1 cellular context compared by ENCODE assay signal in genomic region chr1:18923721-18924610, GRCh38.
TF ChIP-seq lines count a peak whose summit lies in the region.

No MANE protein-coding gene starts in this region.

TF ChIP-seq in WTC11, 78 proteins besides CTCF, POLR2A, EP300 and RAD21 (continued from another document):
- TF ChIP-seq ZNF281 (CRISPR knock-in tag; IDR thresholded peaks at IDR 0.05) (no peak), NR2C2 (CRISPR knock-in tag; IDR thresholded peaks at IDR 0.05) (no peak), SMAD4 (CRISPR knock-in tag; IDR thresholded peaks at IDR 0.05) (no peak), ZNF396 (CRISPR knock-in tag; IDR thresholded peaks at IDR 0.05; ENCODE audit: borderline replicate concordance) (no peak), ZNF138 (CRISPR knock-in tag; conservative IDR thresholded peaks at IDR 0.05) (no peak), TCF7 (CRISPR knock-in tag; IDR thresholded peaks at IDR 0.05; ENCODE audit: low read depth) (no peak), AFF4 (CRISPR knock-in tag; IDR thresholded peaks at IDR 0.05; ENCODE audit: borderline replicate concordance) (no peak), ZBTB43 (CRISPR knock-in tag; IDR thresholded peaks at IDR 0.05) (no peak), USF1 (CRISPR knock-in tag; IDR thresholded peaks at IDR 0.05) (no peak), GABPB1 (CRISPR knock-in tag; IDR thresholded peaks at IDR 0.05) (no peak), MAX (CRISPR knock-in tag; IDR thresholded peaks at IDR 0.05) (no peak), GRHL2 (CRISPR knock-in tag; IDR thresholded peaks at IDR 0.05; ENCODE audit: insufficient replicate concordance, severe bottlenecking) (no peak), ZBTB21 (CRISPR knock-in tag; IDR thresholded peaks at IDR 0.05; ENCODE audit: borderline replicate concordance) (no peak)
